In genomic region chr6:105364243-105364642, GRCh38 we compare ENCODE assay signal across 1 cellular context.
TF ChIP-seq lines count a peak whose summit lies in the region.

No MANE protein-coding gene starts in this region.

TF ChIP-seq in HepG2, 621 proteins besides CTCF, POLR2A, EP300 and RAD21:
- TF ChIP-seq SNAPC5 (CRISPR knock-in tag; IDR thresholded peaks at IDR 0.05; ENCODE audit: borderline replicate concordance) (no peak), ZNF503 (CRISPR knock-in tag; IDR thresholded peaks at IDR 0.05) (no peak), ZBTB8A (CRISPR knock-in tag; IDR thresholded peaks at IDR 0.05; ENCODE audit: borderline replicate concordance, low read depth) (no peak), RBAK (CRISPR knock-in tag; IDR thresholded peaks at IDR 0.05) (no peak)
